13 cellular contexts compared by ENCODE assay signal in genomic region chr22:35972559-35972958, GRCh38. TPM values are rescaled to one million over a fixed set of nuclear protein-coding genes. Genes with fewer than 3 reads are reported as not detected.
DNase-seq lines count a peak whose midpoint lies in the region; ATAC-seq and TF ChIP-seq lines count a peak whose summit lies in the region.
"Had no signal": no experiment of that assay in that cellular context is flagged by ENCODE, and none has a peak within 500 bp of the region (broad histone marks: within the 10 kb centered on the region; RNA-seq: fewer than 3 reads in every experiment).

No MANE protein-coding gene starts in this region.

- H4K20me1 ChIP-seq in IMR-90 (ENCODE audit: insufficient read depth, low read length) = peaks cover 23% of the 10 kb centered on the region

- peak overlapping the region; percentile 72 for H3K4ac ChIP-seq in IMR-90 (ENCODE audit: low read depth, low read length)

- CTCF ChIA-PET in IMR-90 (lab: Yijun Ruan, JAX) = no interaction called here

- POLR2A ChIA-PET in IMR-90 (lab: Charles Lee; ENCODE audit: unreplicated experiment) = no interaction called here

- peak overlapping the region in 1 of 2 experiments; percentile 59; a peak in 2 of 4 replicates for H4K8ac ChIP-seq in IMR-90 (ENCODE audit: low read depth in 2 of 2, low read length in 2 of 2)

- H3K23ac ChIP-seq in IMR-90 (ENCODE audit: low read depth, low read length) = peak overlapping the region; percentile 78

- H3K4me1 ChIP-seq in IMR-90 (ENCODE audit: control insufficient read depth, insufficient read depth, low read length) = peaks cover 34% of the 10 kb centered on the region
- peaks cover 73% of the 10 kb centered on the region for H3K4me1 ChIP-seq in body of pancreas
- H3K4me1 ChIP-seq in muscle layer of colon (ENCODE audit: insufficient read depth, low read length) = peaks cover 73% of the 10 kb centered on the region
- peaks cover 0 to 66% (median 40%) of the 10 kb centered on the region in 4 donors for H3K4me1 ChIP-seq in tibial nerve
- peaks cover 29% of the 10 kb centered on the region for H3K4me1 ChIP-seq in psoas muscle

- peaks cover 45 to 76% of the 10 kb centered on the region in 2 experiments for H3K79me1 ChIP-seq in IMR-90 (ENCODE audit: low read depth in 1 of 2, low read length in 2 of 2)

- no peak overlapping the region for H2AFZ ChIP-seq in IMR-90 (replicated peaks; ENCODE audit: low read length, poor library complexity)

- peak overlapping the region; percentile 24 for H3K18ac ChIP-seq in IMR-90 (ENCODE audit: low read depth, low read length)

- peak overlapping the region; percentile 94 for H4K5ac ChIP-seq in IMR-90 (ENCODE audit: low read depth, low read length)

- no TSS peak for BruUV-seq in IMR-90 (replicated peaks; lab: Mats Ljungman, UMichigan)

- peak overlapping the region; percentile 84 for H2BK5ac ChIP-seq in IMR-90 (ENCODE audit: low read depth, low read length, poor library complexity, severe bottlenecking)

- H3K27me3 ChIP-seq in IMR-90 (ENCODE audit: control insufficient read depth, insufficient read depth, low read length) (no peaks in the 10 kb centered on the region), body of pancreas (no peaks in the 10 kb centered on the region), muscle layer of colon (ENCODE audit: control insufficient read depth in 1 of 2, insufficient read depth in 2 of 2, low read length in 2 of 2) (no peaks in the 10 kb centered on the region), tibial nerve (no peaks in the 10 kb centered on the region), psoas muscle (ENCODE audit: insufficient read depth in 3 of 3, low read length in 2 of 3) (no peaks in the 10 kb centered on the region)

- H2BK15ac ChIP-seq in IMR-90 (ENCODE audit: low read depth, low read length) = peak overlapping the region; percentile 12; the same call in 1 of the 3 replicates

- no peak overlapping the region for H2AK9ac ChIP-seq in IMR-90 (replicated peaks; ENCODE audit: low read depth, low read length, poor library complexity)

- ATAC-seq in IMR-90 (ENCODE audit: low read depth) (no peak), body of pancreas (no peak), psoas muscle (no peak), left lobe of liver (no peak)
- ATAC-seq: activated CD8-positive, alpha-beta T cell treated with anti-CD3 and anti-CD28 coated beads for 36 hours had no signal

- intact Hi-C loops in IMR-90 (cut with micrococcal nuclease) = no loop called here
- intact Hi-C loops in body of pancreas (cut with DNase I) = no loop called here
- intact Hi-C loops in psoas muscle (cut with DNase I) = loop anchor here in 1 of 2 donors (5.0 kb wide), 1 partner anchor 35 kb away; no protein-coding TSS in a partner anchor

- peak overlapping the region; percentile 20; the same call in 1 of the 2 replicates for H3K56ac ChIP-seq in IMR-90 (ENCODE audit: extremely low read depth, insufficient read depth, low read length)

- H3K36me3 ChIP-seq in IMR-90 (ENCODE audit: control insufficient read depth, insufficient read depth, low read length) (no peaks in the 10 kb centered on the region), body of pancreas (replicated peaks in 1 of 2; ENCODE audit: insufficient read depth in 1 of 2, low read depth in 2 of 2) (no peaks in the 10 kb centered on the region), muscle layer of colon (ENCODE audit: insufficient read depth, low read length) (no peaks in the 10 kb centered on the region), tibial nerve (no peaks in the 10 kb centered on the region), psoas muscle (ENCODE audit: insufficient read depth in 1 of 2, low read depth in 1 of 2) (no peaks in the 10 kb centered on the region)

- WGBS in IMR-90 (ENCODE audit: extremely low coverage in 2 of 2, insufficient read length in 1 of 2), 2 experiments = no CpG with 5 or more reads among the region's 1 CpG
- 47 to 57% methylated on average over 1 of the region's 1 CpG for WGBS in body of pancreas, 2 donors
- 63 to 68% methylated on average over 1 of the region's 1 CpG for WGBS in tibial nerve, 2 donors
- WGBS in psoas muscle, 3 donors = 70 to 80% (median 79%) methylated on average over 1 of the region's 1 CpG

- H3K9me1 ChIP-seq in IMR-90 (ENCODE audit: insufficient read depth, low read length) = peaks cover 26% of the 10 kb centered on the region

- dilution Hi-C loops in IMR-90 (cut with HindIII; ENCODE audit: low sequenced_read_pairs, unreplicated experiment) = no loop called here

- H2BK20ac ChIP-seq in IMR-90 (ENCODE audit: low read depth, low read length) = peak overlapping the region; percentile 52; the same call in 1 of the 2 replicates

- H3K14ac ChIP-seq in IMR-90 (replicated peaks; ENCODE audit: low read depth, low read length) = peak overlapping the region; percentile 53

- H3K9ac ChIP-seq in IMR-90 (ENCODE audit: low read depth, low read length) (peak overlapping the region; percentile 8; the same call in 1 of the 2 replicates), muscle layer of colon (ENCODE audit: low read length) (no peak overlapping the region)

- H3K27ac ChIP-seq in IMR-90 (ENCODE audit: insufficient read depth, low read length) = peak overlapping the region; percentile 95
- H3K27ac ChIP-seq in body of pancreas = peak overlapping the region; percentile 13 to 92 (median 78)
- H3K27ac ChIP-seq in muscle layer of colon (ENCODE audit: low read depth, low read length) = peak overlapping the region; percentile 81
- H3K27ac ChIP-seq in tibial nerve = peak overlapping the region in 3 of 4 donors; percentile 51 to 93 (median 87)
- H3K27ac ChIP-seq in psoas muscle = no peak overlapping the region

- in situ Hi-C loops in IMR-90 (cut with MboI; ENCODE audit: low sequenced_read_pairs) = no loop called here

- peak overlapping the region; percentile 94 for H2AK5ac ChIP-seq in IMR-90 (ENCODE audit: low read depth, low read length)

- H3K4me3 ChIP-seq in IMR-90 (ENCODE audit: insufficient read depth, low read depth, low read length) (no peak overlapping the region), body of pancreas (no peak overlapping the region), muscle layer of colon (ENCODE audit: low read depth in 1 of 2, low read length in 2 of 2) (no peak overlapping the region), tibial nerve (no peak overlapping the region), psoas muscle (no peak overlapping the region)

- H4K91ac ChIP-seq in IMR-90 (ENCODE audit: insufficient read depth, low read depth, low read length) = peak overlapping the region; percentile 57

- no peak for TF ChIP-seq POLR2A in IMR-90 (IDR thresholded peaks at IDR 0.05; ENCODE audit: low read depth, low read length)
- no peak for TF ChIP-seq POLR2A in body of pancreas (IDR thresholded peaks at IDR 0.05)
- no peak for TF ChIP-seq POLR2A in tibial nerve (IDR thresholded peaks at IDR 0.05)

- TF ChIP-seq CTCF in IMR-90 (conservative IDR thresholded peaks at IDR 0.05; ENCODE audit: low read depth, low read length) (no peak), body of pancreas (IDR thresholded peaks at IDR 0.05) (no peak), tibial nerve (IDR thresholded peaks at IDR 0.05) (no peak), psoas muscle (IDR thresholded peaks at IDR 0.05) (no peak)

- TF ChIP-seq RAD21 in IMR-90 (IDR thresholded peaks at IDR 0.05; ENCODE audit: low read length) = no peak

- DNase-seq in IMR-90 (no peak), body of pancreas (no peak), tibial nerve (ENCODE audit: low spot score in 2 of 2) (no peak), NK-92 (lab: John Stamatoyannopoulos, UW; ENCODE audit: unreplicated experiment) (no peak), psoas muscle (no peak), nucleus accumbens (lab: John Stamatoyannopoulos, UW) (no peak), left lobe of liver (ENCODE audit: low spot score) (no peak)
- DNase-seq: activated CD8-positive, alpha-beta T cell treated with anti-CD3 and anti-CD28 coated beads for 36 hours; activated naive CD4-positive, alpha-beta T cell treated with anti-CD3 and anti-CD28 coated beads, Interleukin-2, amount 50 U/mL, for 16 hours; GOT3; NCI-H1930; posterior cingulate gyrus had no signal

- H3K9me3 ChIP-seq in IMR-90 (ENCODE audit: control insufficient read depth, insufficient read depth, low read length) (no peaks in the 10 kb centered on the region), body of pancreas (no peaks in the 10 kb centered on the region), muscle layer of colon (ENCODE audit: low read length) (no peaks in the 10 kb centered on the region), tibial nerve (no peaks in the 10 kb centered on the region), psoas muscle (no peaks in the 10 kb centered on the region)

- peak overlapping the region; percentile 50 for H3K4me2 ChIP-seq in IMR-90 (ENCODE audit: low read depth, low read length)

- TF ChIP-seq EP300 in tibial nerve (IDR thresholded peaks at IDR 0.05) = no peak

- peak overlapping the region; percentile 66 for H2BK120ac ChIP-seq in IMR-90 (ENCODE audit: low read depth, low read length)

TF ChIP-seq in IMR-90, 13 proteins besides CTCF, POLR2A, EP300 and RAD21 (continues in another document):
- TF ChIP-seq RFX5 (IDR thresholded peaks at IDR 0.05; ENCODE audit: low read depth, low read length) (no peak), MAZ (IDR thresholded peaks at IDR 0.05; ENCODE audit: borderline replicate concordance, low read depth, low read length) (no peak), FOS (IDR thresholded peaks at IDR 0.05; ENCODE audit: low read depth, low read length) (no peak), CHD1 (IDR thresholded peaks at IDR 0.05; ENCODE audit: low read depth, low read length) (no peak), NFE2L2 (IDR thresholded peaks at IDR 0.05; ENCODE audit: low read depth, low read length) (no peak), MAFK (IDR thresholded peaks at IDR 0.05; ENCODE audit: low read depth, low read length) (no peak)
- TF ChIP-seq, protein P1, sequence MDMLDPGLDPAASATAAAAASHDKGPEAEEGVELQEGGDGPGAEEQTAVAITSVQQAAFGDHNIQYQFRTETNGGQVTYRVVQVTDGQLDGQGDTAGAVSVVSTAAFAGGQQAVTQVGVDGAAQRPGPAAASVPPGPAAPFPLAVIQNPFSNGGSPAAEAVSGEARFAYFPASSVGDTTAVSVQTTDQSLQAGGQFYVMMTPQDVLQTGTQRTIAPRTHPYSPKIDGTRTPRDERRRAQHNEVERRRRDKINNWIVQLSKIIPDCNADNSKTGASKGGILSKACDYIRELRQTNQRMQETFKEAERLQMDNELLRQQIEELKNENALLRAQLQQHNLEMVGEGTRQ (IDR thresholded peaks at IDR 0.05; ENCODE audit: low read depth, low read length) = no peak

RNA-seq across cellular contexts. Expression of gene RBFOX2, which starts 56.1 kb away (rescaled TPM):
- 178 and 227 TPM in 2 replicates for total RNA-seq in IMR-90 (2012; rRNA removed)
- polyA plus RNA-seq in IMR-90 (2012; rRNA removed) = 146 and 151 TPM in 2 replicates
- 70.2 and 96.3 TPM in 2 replicates for polyA plus RNA-seq in IMR-90 (2012; cell fraction: cytosol; rRNA removed)
- polyA plus RNA-seq in IMR-90 (2012; cell fraction: nucleus; rRNA removed; ENCODE audit: low replicate concordance) = 131 and 234 TPM in 2 replicates
- 10 to 100 TPM; 28.7 to 31.1 TPM for total RNA-seq in body of pancreas
- 10 to 100 TPM; 50.2 to 75.6 (median 71.4) TPM for total RNA-seq in tibial nerve
- 10 to 100 TPM; 28.4 to 50.4 (median 36.8) TPM for total RNA-seq in psoas muscle
- 10 to 100 TPM in 2 of 3 donors, 1 to 10 TPM in 1; 7.7 to 20.5 (median 10.4) TPM for polyA plus RNA-seq in psoas muscle
- total RNA-seq in left lobe of liver = 25.5 TPM
